10 cellular contexts compared by ENCODE assay signal in genomic region chr5:132438931-132439330, GRCh38. TPM values are rescaled to one million over a fixed set of nuclear protein-coding genes. Genes with fewer than 3 reads are reported as not detected.
DNase-seq lines count a peak whose midpoint lies in the region; ATAC-seq and TF ChIP-seq lines count a peak whose summit lies in the region.
"Had no signal": no experiment of that assay in that cellular context is flagged by ENCODE, and none has a peak within 500 bp of the region (broad histone marks: within the 10 kb centered on the region; RNA-seq: fewer than 3 reads in every experiment).

No MANE protein-coding gene starts in this region.

- H3K27ac ChIP-seq in IMR-90 (ENCODE audit: insufficient read depth, low read length) = peak overlapping the region; percentile 81
- H3K27ac ChIP-seq in left ventricle myocardium inferior (replicated peaks) = peak overlapping the region; percentile 83

- POLR2A ChIA-PET in IMR-90 (lab: Charles Lee; ENCODE audit: unreplicated experiment) = interaction anchor here (1.1 to 1.5 kb wide), 2 partner anchors 12 to 41 kb away, joined by 3 to 4 read pairs; no protein-coding TSS in a partner anchor
- POLR2A ChIA-PET in Caco-2 (lab: Charles Lee) = no interaction called here

- H3K9me3 Mint-ChIP-seq in activated CD8-positive, alpha-beta memory T cell treated with anti-CD3 and anti-CD28 coated beads, Interleukin-2, amount 10 ng/mL, durations not matched to agents 7 days and 5 days (ENCODE audit: low read depth) = no peaks in the 10 kb centered on the region
- H3K9me3 Mint-ChIP-seq in stimulated activated effector memory CD8-positive, alpha-beta T cell treated with anti-CD3 and anti-CD28 coated beads, Interleukin-12 subunit alpha, Interleukin-12 subunit beta, amount 100 ng/mL, for 72 hours = no peaks in the 10 kb centered on the region
- no peaks in the 10 kb centered on the region for H3K9me3 Mint-ChIP-seq in Caco-2 (ENCODE audit: unreplicated experiment)
- H3K9me3 Mint-ChIP-seq: naive B cell had no signal

- H3K56ac ChIP-seq in IMR-90 (ENCODE audit: extremely low read depth, insufficient read depth, low read length) = peak overlapping the region; percentile 75; the same call in 1 of the 2 replicates

- H3K23ac ChIP-seq in IMR-90 (ENCODE audit: low read depth, low read length) = peak overlapping the region; percentile 26

- H3K36me3 ChIP-seq in IMR-90 (ENCODE audit: control insufficient read depth, insufficient read depth, low read length) = no peaks in the 10 kb centered on the region
- H3K36me3 ChIP-seq in left ventricle myocardium inferior = no peaks in the 10 kb centered on the region
- H3K36me3 ChIP-seq in Caco-2 (ENCODE audit: control insufficient read depth, insufficient read depth, low read length) = no peaks in the 10 kb centered on the region

- peak overlapping the region; percentile 79 for H2BK5ac ChIP-seq in IMR-90 (ENCODE audit: low read depth, low read length, poor library complexity, severe bottlenecking)

- H2BK120ac ChIP-seq in IMR-90 (ENCODE audit: low read depth, low read length) = peak overlapping the region; percentile 95

- peak overlapping the region; percentile 70 for H3K18ac ChIP-seq in IMR-90 (ENCODE audit: low read depth, low read length)

- H2AK5ac ChIP-seq in IMR-90 (ENCODE audit: low read depth, low read length) = peak overlapping the region; percentile 99

- intact Hi-C loops in IMR-90 (cut with micrococcal nuclease) = no loop called here
- intact Hi-C loops in left ventricle myocardium inferior (cut with micrococcal nuclease) = no loop called here
- intact Hi-C loops in Caco-2 (cut with micrococcal nuclease; ENCODE audit: unreplicated experiment) = no loop called here

- TF ChIP-seq RAD21 in IMR-90 (IDR thresholded peaks at IDR 0.05; ENCODE audit: low read length) = no peak

- H2BK20ac ChIP-seq in IMR-90 (ENCODE audit: low read depth, low read length) = peak overlapping the region; percentile 89

- H2BK15ac ChIP-seq in IMR-90 (ENCODE audit: low read depth, low read length) = peak overlapping the region; percentile 68; the same call in 2 of the 3 replicates

- H3K4me1 ChIP-seq in IMR-90 (ENCODE audit: control insufficient read depth, insufficient read depth, low read length) (peaks cover 28% of the 10 kb centered on the region), left ventricle myocardium inferior (peaks cover 99% of the 10 kb centered on the region), Caco-2 (peaks cover 17% of the 10 kb centered on the region)

- peak overlapping the region; percentile 55 to 78; a peak in 3 of 4 replicates for H4K8ac ChIP-seq in IMR-90 (ENCODE audit: low read depth in 2 of 2, low read length in 2 of 2)

- no peak for ATAC-seq in IMR-90 (ENCODE audit: low read depth)
- ATAC-seq in activated CD8-positive, alpha-beta memory T cell treated with anti-CD3 and anti-CD28 coated beads, Interleukin-2, amount 10 ng/mL, durations not matched to agents 7 days and 5 days = no peak
- no peak for ATAC-seq in stimulated activated effector memory CD8-positive, alpha-beta T cell treated with anti-CD3 and anti-CD28 coated beads, Interleukin-12 subunit alpha, Interleukin-12 subunit beta, amount 100 ng/mL, for 72 hours
- no peak for ATAC-seq in HG02970 (IDR thresholded peaks at IDR 0.05; ENCODE audit: low FRiP score, unreplicated experiment)

- H4K91ac ChIP-seq in IMR-90 (ENCODE audit: insufficient read depth, low read depth, low read length) = peak overlapping the region; percentile 87

- no peaks in the 10 kb centered on the region for H3K27me3 Mint-ChIP-seq in activated CD8-positive, alpha-beta memory T cell treated with anti-CD3 and anti-CD28 coated beads, Interleukin-2, amount 10 ng/mL, durations not matched to agents 7 days and 5 days
- no peaks in the 10 kb centered on the region for H3K27me3 Mint-ChIP-seq in Caco-2 (ENCODE audit: insufficient read depth, unreplicated experiment)
- H3K27me3 Mint-ChIP-seq: naive B cell had no signal

- H3K9me3 ChIP-seq in IMR-90 (ENCODE audit: control insufficient read depth, insufficient read depth, low read length) = no peaks in the 10 kb centered on the region
- H3K9me3 ChIP-seq in left ventricle myocardium inferior (replicated peaks) = no peaks in the 10 kb centered on the region
- H3K9me3 ChIP-seq in Caco-2 = no peaks in the 10 kb centered on the region

- peaks cover 86% of the 10 kb centered on the region for H3K4me1 Mint-ChIP-seq in activated CD8-positive, alpha-beta memory T cell treated with anti-CD3 and anti-CD28 coated beads, Interleukin-2, amount 10 ng/mL, durations not matched to agents 7 days and 5 days
- H3K4me1 Mint-ChIP-seq in stimulated activated effector memory CD8-positive, alpha-beta T cell treated with anti-CD3 and anti-CD28 coated beads, Interleukin-12 subunit alpha, Interleukin-12 subunit beta, amount 100 ng/mL, for 72 hours = peaks cover 86% of the 10 kb centered on the region
- peaks cover 22% of the 10 kb centered on the region for H3K4me1 Mint-ChIP-seq in Caco-2 (ENCODE audit: low read depth, unreplicated experiment)

- peak overlapping the region; percentile 81 for H3K27ac Mint-ChIP-seq in activated CD8-positive, alpha-beta memory T cell treated with anti-CD3 and anti-CD28 coated beads, Interleukin-2, amount 10 ng/mL, durations not matched to agents 7 days and 5 days
- H3K27ac Mint-ChIP-seq in stimulated activated effector memory CD8-positive, alpha-beta T cell treated with anti-CD3 and anti-CD28 coated beads, Interleukin-12 subunit alpha, Interleukin-12 subunit beta, amount 100 ng/mL, for 72 hours = peak overlapping the region; percentile 98
- H3K27ac Mint-ChIP-seq in Caco-2 (ENCODE audit: unreplicated experiment) = no peak overlapping the region

- H3K4me3 Mint-ChIP-seq in activated CD8-positive, alpha-beta memory T cell treated with anti-CD3 and anti-CD28 coated beads, Interleukin-2, amount 10 ng/mL, durations not matched to agents 7 days and 5 days = peak overlapping the region; percentile 2
- peak overlapping the region; percentile 58 for H3K4me3 Mint-ChIP-seq in stimulated activated effector memory CD8-positive, alpha-beta T cell treated with anti-CD3 and anti-CD28 coated beads, Interleukin-12 subunit alpha, Interleukin-12 subunit beta, amount 100 ng/mL, for 72 hours
- H3K4me3 Mint-ChIP-seq in Caco-2 (ENCODE audit: unreplicated experiment) = no peak overlapping the region

- in situ Hi-C loops in IMR-90 (cut with MboI; ENCODE audit: low sequenced_read_pairs) = no loop called here

- no peaks in the 10 kb centered on the region; the same call in 1 of the 2 replicates for H4K20me1 ChIP-seq in IMR-90 (ENCODE audit: insufficient read depth, low read length)

- peak overlapping the region; percentile 8 for H2AK9ac ChIP-seq in IMR-90 (replicated peaks; ENCODE audit: low read depth, low read length, poor library complexity)

- CTCF ChIA-PET in IMR-90 (lab: Yijun Ruan, JAX) (interaction anchor here (0.9 to 1.8 kb wide), 7 partner anchors 9 to 57 kb away, joined by 3 to 8 read pairs (median 4); partner anchors contain the start of gene IRF1), Caco-2 (lab: Charles Lee) (no interaction called here)
- CTCF ChIA-PET in activated CD8-positive, alpha-beta memory T cell treated with anti-CD3 and anti-CD28 coated beads, Interleukin-2, amount 10 ng/mL, durations not matched to agents 7 days and 5 days (lab: Charles Lee) = interaction anchor here (1.1 to 7.4 kb wide), 9 partner anchors 8 to 62 kb away, joined by 3 to 71 read pairs (median 8); no protein-coding TSS in a partner anchor

- H3K4ac ChIP-seq in IMR-90 (ENCODE audit: low read depth, low read length) = peak overlapping the region; percentile 90

- peaks cover 49% of the 10 kb centered on the region for H3K36me3 Mint-ChIP-seq in activated CD8-positive, alpha-beta memory T cell treated with anti-CD3 and anti-CD28 coated beads, Interleukin-2, amount 10 ng/mL, durations not matched to agents 7 days and 5 days
- no peaks in the 10 kb centered on the region for H3K36me3 Mint-ChIP-seq in stimulated activated effector memory CD8-positive, alpha-beta T cell treated with anti-CD3 and anti-CD28 coated beads, Interleukin-12 subunit alpha, Interleukin-12 subunit beta, amount 100 ng/mL, for 72 hours
- no peaks in the 10 kb centered on the region for H3K36me3 Mint-ChIP-seq in Caco-2 (ENCODE audit: insufficient read depth, unreplicated experiment)

- H3K79me1 ChIP-seq in IMR-90 (ENCODE audit: low read depth in 1 of 2, low read length in 2 of 2) = peaks cover 16 to 47% of the 10 kb centered on the region in 2 experiments

- peak overlapping the region; percentile 1; the same call in 1 of the 2 replicates for H3K4me2 ChIP-seq in IMR-90 (ENCODE audit: low read depth, low read length)

- DNase-seq in IMR-90 (no peak), left ventricle myocardium inferior (no peak), NCI-H748 (lab: John Stamatoyannopoulos, UW; ENCODE audit: unreplicated experiment) (no peak), Caco-2 (no peak)
- no peak for DNase-seq in activated CD8-positive, alpha-beta memory T cell treated with anti-CD3 and anti-CD28 coated beads, Interleukin-2, amount 10 ng/mL, durations not matched to agents 7 days and 5 days
- no peak for DNase-seq in stimulated activated effector memory CD8-positive, alpha-beta T cell treated with anti-CD3 and anti-CD28 coated beads, Interleukin-12 subunit alpha, Interleukin-12 subunit beta, amount 100 ng/mL, for 72 hours (ENCODE audit: low spot score in 2 of 2)
- DNase-seq: activated gamma-delta T cell, naive B cell, NCI-H1930 had no signal

- 20% methylated on average over 1 of the region's 4 CpGs; no CpG with 5 or more reads in 1 of the 2 experiments for WGBS in IMR-90 (ENCODE audit: extremely low coverage in 2 of 2, insufficient read length in 1 of 2), 2 experiments

- H3K9ac ChIP-seq in IMR-90 (ENCODE audit: low read depth, low read length) = peak overlapping the region; percentile 32

- dilution Hi-C loops in IMR-90 (cut with HindIII; ENCODE audit: low sequenced_read_pairs, unreplicated experiment) = no loop called here

- peak overlapping the region; percentile 46 for H2AFZ ChIP-seq in IMR-90 (replicated peaks; ENCODE audit: low read length, poor library complexity)

- peak overlapping the region; percentile 72 for H4K5ac ChIP-seq in IMR-90 (ENCODE audit: low read depth, low read length)

- peak overlapping the region; percentile 84 for H3K14ac ChIP-seq in IMR-90 (replicated peaks; ENCODE audit: low read depth, low read length)

- BruUV-seq in IMR-90 (replicated peaks; lab: Mats Ljungman, UMichigan) (no TSS peak), Caco-2 (replicated peaks; lab: Mats Ljungman, UMichigan) (no TSS peak)

- no peak for TF ChIP-seq CTCF in IMR-90 (conservative IDR thresholded peaks at IDR 0.05; ENCODE audit: low read depth, low read length)
- TF ChIP-seq CTCF in left ventricle myocardium inferior (IDR thresholded peaks at IDR 0.05; ENCODE audit: borderline replicate concordance) = no peak
- no peak for TF ChIP-seq CTCF in Caco-2 (IDR thresholded peaks at IDR 0.05; ENCODE audit: insufficient read depth in 1 of 2, low read depth in 1 of 2, low read length in 1 of 2, severe bottlenecking in 1 of 2, unreplicated experiment in 1 of 2)

- H3K4me3 ChIP-seq in IMR-90 (ENCODE audit: insufficient read depth, low read depth, low read length) = no peak overlapping the region
- peak overlapping the region; percentile 17 for H3K4me3 ChIP-seq in left ventricle myocardium inferior
- no peak overlapping the region for H3K4me3 ChIP-seq in Caco-2 (ENCODE audit: low read depth, low read length)

- no peak for TF ChIP-seq POLR2A in IMR-90 (IDR thresholded peaks at IDR 0.05; ENCODE audit: low read depth, low read length)

- peaks cover 35% of the 10 kb centered on the region for H3K9me1 ChIP-seq in IMR-90 (ENCODE audit: insufficient read depth, low read length)

- H3K27me3 ChIP-seq in IMR-90 (ENCODE audit: control insufficient read depth, insufficient read depth, low read length) (no peaks in the 10 kb centered on the region), left ventricle myocardium inferior (ENCODE audit: low read depth) (no peaks in the 10 kb centered on the region), Caco-2 (replicated peaks; ENCODE audit: control insufficient read depth, insufficient read depth, low read length) (no peaks in the 10 kb centered on the region)

RNA-seq across cellular contexts. Expression of gene IRF1, which starts 51.6 kb away (rescaled TPM):
- total RNA-seq in IMR-90 (2012; rRNA removed) (6.9 and 11.1 TPM in 2 replicates), left ventricle myocardium inferior (10.9 TPM), Caco-2 (2022) (16.0 and 16.8 TPM in 2 replicates)
- 16.5 and 18.9 TPM in 2 replicates for polyA plus RNA-seq in IMR-90 (2012; rRNA removed)
- 13.2 and 15.9 TPM in 2 replicates for polyA plus RNA-seq in IMR-90 (2012; cell fraction: cytosol; rRNA removed)
- 25.7 and 30.6 TPM in 2 replicates for polyA plus RNA-seq in IMR-90 (2012; cell fraction: nucleus; rRNA removed; ENCODE audit: low replicate concordance)
- 100 to 1,000 TPM; 205 to 223 TPM for total RNA-seq in activated CD8-positive, alpha-beta memory T cell treated with anti-CD3 and anti-CD28 coated beads, Interleukin-2, amount 10 ng/mL, durations not matched to agents 7 days and 5 days

Comparison
In these comparisons a context has a peak if more than half of its experiments do, and no peak if none do; other contexts are left out.
1. RNA of gene IRF1, which starts 51.6 kb away (total RNA-seq): 205 to 223 TPM in activated CD8-positive, alpha-beta memory T cell treated with anti-CD3 and anti-CD28 coated beads, Interleukin-2, amount 10 ng/mL, durations not matched to agents 7 days and 5 days; 16.0 to 16.8 TPM in Caco-2, 6.9 to 11.1 TPM in IMR-90 and 10.9 TPM in left ventricle myocardium inferior (single experiment); every median in the first group is over 10 times any median in the second.